1 cellular context compared by ENCODE assay signal in the genomic region with DNA sequence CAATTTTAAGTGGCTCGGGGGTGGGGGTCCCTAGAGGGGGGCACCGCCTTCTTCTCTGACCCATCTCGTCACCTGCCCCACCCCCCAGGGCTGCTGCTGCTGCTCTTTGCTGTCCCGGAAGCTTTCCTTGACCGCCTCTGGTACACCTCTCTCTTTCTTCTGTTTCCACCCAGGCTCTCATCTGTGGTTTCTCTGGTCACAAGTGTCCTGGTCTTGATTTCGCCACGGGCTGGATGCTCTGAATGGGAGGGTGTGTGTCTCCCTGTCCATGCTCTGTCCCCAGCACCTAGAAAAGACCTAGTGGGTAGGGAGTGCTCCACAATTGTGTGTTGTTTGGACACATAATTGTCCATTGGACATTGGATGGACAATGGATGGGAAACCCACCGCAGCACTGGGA.
TF ChIP-seq lines count a peak whose summit lies in the region.

No MANE protein-coding gene starts in this region.

TF ChIP-seq in IMR-90, 13 proteins besides CTCF, POLR2A, EP300 and RAD21 (continued from another document):
- TF ChIP-seq MAFK (IDR thresholded peaks at IDR 0.05; ENCODE audit: low read depth, low read length) (no peak), CEBPB (IDR thresholded peaks at IDR 0.05; ENCODE audit: low read depth, low read length) (no peak), SMC3 (IDR thresholded peaks at IDR 0.05; ENCODE audit: low read depth, low read length) (no peak), BHLHE40 (IDR thresholded peaks at IDR 0.05; ENCODE audit: low read depth, low read length) (no peak)
